8 cellular contexts compared by ENCODE assay signal in genomic region chr1:207806531-207807394, GRCh38. TPM values are rescaled to one million over a fixed set of nuclear protein-coding genes. Genes with fewer than 3 reads are reported as not detected.
A peak's percentile ranks its signal among the peaks of the same experiment; 100 is the strongest.
DNase-seq lines count a peak whose midpoint lies in the region; ATAC-seq and TF ChIP-seq lines count a peak whose summit lies in the region.

No MANE protein-coding gene starts in this region.

- no peak for TF ChIP-seq CTCF in adrenal gland (IDR thresholded peaks at IDR 0.05)
- no peak for TF ChIP-seq CTCF in tibial artery (IDR thresholded peaks at IDR 0.05)

- H3K9me3 ChIP-seq in adrenal gland (replicated peaks in 1 of 3) (no peaks in the 10 kb centered on the region), tibial artery (no peaks in the 10 kb centered on the region)

- no peaks in the 10 kb centered on the region for H3K27me3 Mint-ChIP-seq in activated T-cell treated with anti-CD3 and anti-CD28 coated beads, Interleukin-2, amount 50 U/mL, for 72 hours (ENCODE audit: low read depth)

- 79 to 85% (median 82%) methylated on average over 3 to 11 of the region's 11 CpGs for WGBS in adrenal gland, 4 donors

- peak in 1 of 2 donors; percentile 41 for ATAC-seq in activated T-cell treated with anti-CD3 and anti-CD28 coated beads, Interleukin-2, amount 50 U/mL, for 72 hours (replicated peaks in 1 of 2)
- no peak for ATAC-seq in GM21786 (IDR thresholded peaks at IDR 0.05; ENCODE audit: unreplicated experiment)

- no peak for TF ChIP-seq POLR2A in adrenal gland (IDR thresholded peaks at IDR 0.05)

- no peaks in the 10 kb centered on the region for H3K9me3 Mint-ChIP-seq in activated T-cell treated with anti-CD3 and anti-CD28 coated beads, Interleukin-2, amount 50 U/mL, for 72 hours

- intact Hi-C loops in adrenal gland (cut with DNase I), result no loop called here
- intact Hi-C loops in tibial artery (cut with DNase I; ENCODE audit: low total_unique reads), result loop anchor here (10.0 kb wide), 1 partner anchor 418 kb away; no protein-coding TSS in a partner anchor

- H3K27me3 ChIP-seq in adrenal gland (no peaks in the 10 kb centered on the region), layer of hippocampus (ENCODE audit: control insufficient read depth, insufficient read depth, low read length) (no peaks in the 10 kb centered on the region), tibial artery (no peaks in the 10 kb centered on the region)

- H3K4me1 Mint-ChIP-seq in activated T-cell treated with anti-CD3 and anti-CD28 coated beads, Interleukin-2, amount 50 U/mL, for 72 hours (ENCODE audit: low read depth), result peaks cover 31% of the 10 kb centered on the region

- DNase-seq in activated T-cell treated with anti-CD3 and anti-CD28 coated beads, Interleukin-2, amount 50 U/mL, for 72 hours, result no peak
- DNase-seq in activated T-cell treated with anti-CD3 and anti-CD28 coated beads, Interleukin-2, amount 50 U/mL, for 1 hour, result no peak
- DNase-seq in adrenal gland, result peak in 1 of 7 donors; percentile 41
- DNase-seq in tibial artery, result peak; percentile 22 to 67
- DNase-seq in DMS53 (lab: John Stamatoyannopoulos, UW), result no peak
- no peak for DNase-seq in KBM-7

- H3K36me3 Mint-ChIP-seq in activated T-cell treated with anti-CD3 and anti-CD28 coated beads, Interleukin-2, amount 50 U/mL, for 72 hours (ENCODE audit: insufficient read depth in 2 of 2), result peaks cover 7 to 10% of the 10 kb centered on the region in 2 donors

- in situ Hi-C loops in KBM-7 (cut with MboI; ENCODE audit: low pct_unique_long_range_greater_than_20kb, low sequenced_read_pairs), result no loop called here

- H3K4me3 Mint-ChIP-seq in activated T-cell treated with anti-CD3 and anti-CD28 coated beads, Interleukin-2, amount 50 U/mL, for 72 hours, result no peak overlapping the region

- peaks cover 0 to 100% of the 10 kb centered on the region in 2 donors for H3K36me3 ChIP-seq in adrenal gland (replicated peaks in 1 of 2)
- peaks cover 81 to 100% (median 96%) of the 10 kb centered on the region in 3 donors for H3K36me3 ChIP-seq in tibial artery

- H3K27ac ChIP-seq in adrenal gland (peak overlapping the region in 4 of 5 donors; percentile 23 to 89 (median 77)), layer of hippocampus (ENCODE audit: low read depth, low read length) (peak overlapping the region; percentile 74), tibial artery (peak overlapping the region; percentile 85 to 100)

- H3K27ac Mint-ChIP-seq in activated T-cell treated with anti-CD3 and anti-CD28 coated beads, Interleukin-2, amount 50 U/mL, for 72 hours, result peak overlapping the region; percentile 81

- H3K4me1 ChIP-seq in adrenal gland (replicated peaks in 1 of 2) (peaks cover 24 to 72% of the 10 kb centered on the region in 2 donors), tibial artery (peaks cover 0 to 80% (median 69%) of the 10 kb centered on the region in 4 donors)

- H3K4me3 ChIP-seq in adrenal gland (no peak overlapping the region), tibial artery (no peak overlapping the region)

RNA-seq across cellular contexts. Expression of gene CD46, which starts 54.9 kb away (rescaled TPM):
- 100 to 1,000 TPM; 108 to 120 TPM for total RNA-seq in activated T-cell treated with anti-CD3 and anti-CD28 coated beads, Interleukin-2, amount 50 U/mL, for 72 hours
- total RNA-seq in adrenal gland, result 100 to 1,000 TPM; 325 to 618 (median 520) TPM
- polyA plus RNA-seq in adrenal gland, result 100 to 1,000 TPM in 2 of 3 donors, 10 to 100 TPM in 1; 94.9 to 407 (median 187) TPM

Comparison
In these comparisons a context has a peak if more than half of its experiments do, and no peak if none do; other contexts are left out.
1. DNase-seq: peak in tibial artery (2 of 2); none in activated T-cell treated with anti-CD3 and anti-CD28 coated beads, Interleukin-2, amount 50 U/mL, for 72 hours (0 of 2), activated T-cell treated with anti-CD3 and anti-CD28 coated beads, Interleukin-2, amount 50 U/mL, for 1 hour (single experiment), DMS53 (single experiment) and KBM-7 (single experiment).
2. Peak in every context shown above with its lines, with median percentiles within 50 percentile points of each other: H3K27ac ChIP-seq.